ENCODE assay signal across 1 cellular context in the genomic region with DNA sequence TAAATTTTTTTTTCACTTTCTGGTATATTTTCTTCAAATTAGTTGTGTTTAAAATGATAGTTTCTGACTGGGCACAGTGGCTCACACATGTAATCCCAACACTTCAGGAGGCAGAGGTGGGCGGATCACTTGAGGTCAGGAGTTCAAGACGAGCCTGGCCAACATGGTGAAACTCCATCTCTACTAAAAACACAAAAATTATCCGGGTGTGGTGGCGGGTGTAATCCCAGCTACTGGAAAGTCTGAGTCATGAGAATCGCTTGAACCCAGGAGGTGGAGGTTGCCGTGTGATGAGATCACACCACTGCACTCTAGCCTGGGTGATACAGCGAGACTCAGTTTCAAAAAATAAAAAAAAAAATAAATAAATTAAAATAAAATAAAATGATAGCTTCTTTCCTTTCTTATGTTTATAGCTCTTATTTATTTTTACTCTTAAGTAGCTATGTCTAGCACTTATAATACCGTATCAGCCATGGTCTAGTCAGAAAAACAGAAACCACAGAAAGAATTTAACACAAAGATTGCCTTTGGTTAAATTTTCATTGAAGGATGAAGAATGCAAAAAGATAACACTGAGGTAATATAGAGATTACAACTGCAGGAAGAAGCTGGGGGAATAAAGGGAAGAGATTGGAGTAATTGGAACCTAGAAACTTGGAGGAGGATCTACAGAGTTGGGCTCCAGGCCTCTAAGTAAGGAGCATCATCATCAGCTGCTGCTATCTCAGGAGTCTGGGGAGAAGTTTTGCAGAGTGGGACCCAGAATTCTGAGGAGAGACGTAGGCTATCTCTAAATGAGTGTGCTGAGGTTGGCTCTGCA.
TF ChIP-seq lines count a peak whose summit lies in the region.

No MANE protein-coding gene starts in this region.

TF ChIP-seq in K562, 482 proteins besides CTCF, POLR2A, EP300 and RAD21 (continued from another document and continues in another):
- TF ChIP-seq, protein P1, sequence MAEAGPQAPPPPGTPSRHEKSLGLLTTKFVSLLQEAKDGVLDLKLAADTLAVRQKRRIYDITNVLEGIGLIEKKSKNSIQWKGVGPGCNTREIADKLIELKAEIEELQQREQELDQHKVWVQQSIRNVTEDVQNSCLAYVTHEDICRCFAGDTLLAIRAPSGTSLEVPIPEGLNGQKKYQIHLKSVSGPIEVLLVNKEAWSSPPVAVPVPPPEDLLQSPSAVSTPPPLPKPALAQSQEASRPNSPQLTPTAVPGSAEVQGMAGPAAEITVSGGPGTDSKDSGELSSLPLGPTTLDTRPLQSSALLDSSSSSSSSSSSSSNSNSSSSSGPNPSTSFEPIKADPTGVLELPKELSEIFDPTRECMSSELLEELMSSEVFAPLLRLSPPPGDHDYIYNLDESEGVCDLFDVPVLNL (CRISPR knock-in tag; IDR thresholded peaks at IDR 0.05; ENCODE audit: low read depth), result no peak
- TF ChIP-seq NCOA1 (IDR thresholded peaks at IDR 0.05; ENCODE audit: low read depth) (no peak), SP1 (CRISPR knock-in tag; IDR thresholded peaks at IDR 0.05) (no peak), ZNF316 (IDR thresholded peaks at IDR 0.05) (peak; percentile 75), SMAD4 (CRISPR knock-in tag; conservative IDR thresholded peaks at IDR 0.05) (no peak), ZNF696 (CRISPR knock-in tag; conservative IDR thresholded peaks at IDR 0.05) (no peak), KDM1A (IDR thresholded peaks at IDR 0.05) (0 out of 4 replicates have a peak, but pooled peaks of 1 of the 2 experiments have one; percentile 31), KAT7 (CRISPR knock-in tag; IDR thresholded peaks at IDR 0.05; ENCODE audit: borderline replicate concordance) (no peak), PHF21A (IDR thresholded peaks at IDR 0.05; ENCODE audit: borderline replicate concordance, low read depth) (no peak), MTA3 (IDR thresholded peaks at IDR 0.05; ENCODE audit: borderline replicate concordance) (no peak), HNRNPH1 (optimal IDR thresholded peaks at IDR 0.05; ENCODE audit: low read depth, low read length) (no peak), ZNF146 (CRISPR knock-in tag; IDR thresholded peaks at IDR 0.05; ENCODE audit: unreplicated experiment) (no peak), KLF13 (tag; IDR thresholded peaks at IDR 0.05; ENCODE audit: borderline replicate concordance, low read depth) (no peak), RHOXF2B (CRISPR knock-in tag; conservative IDR thresholded peaks at IDR 0.05) (no peak), SNAPC5 (CRISPR knock-in tag; IDR thresholded peaks at IDR 0.05) (no peak), ZBTB5 (IDR thresholded peaks at IDR 0.05) (no peak), ZNF277 (CRISPR knock-in tag; IDR thresholded peaks at IDR 0.05; ENCODE audit: borderline replicate concordance) (no peak), TBL1XR1 (IDR thresholded peaks at IDR 0.05; ENCODE audit: low read length in 2 of 2) (no peak), RNF219 (CRISPR knock-in tag; IDR thresholded peaks at IDR 0.05) (no peak), MECOM (CRISPR knock-in tag; IDR thresholded peaks at IDR 0.05) (no peak), NCOR1 (IDR thresholded peaks at IDR 0.05) (no peak), NFE2 (IDR thresholded peaks at IDR 0.05; ENCODE audit: low read depth) (peak; percentile 41; the same call in 1 of the 2 replicates), ESRRB (CRISPR knock-in tag; IDR thresholded peaks at IDR 0.05; ENCODE audit: borderline replicate concordance) (no peak), GABPA (tag; conservative IDR thresholded peaks at IDR 0.05; ENCODE audit: low read depth) (no peak), TAF7 (tag; IDR thresholded peaks at IDR 0.05) (no peak), JUN (IDR thresholded peaks at IDR 0.05; ENCODE audit: borderline replicate concordance, low read depth, low read length) (peak; percentile 85), JUN (CRISPR knock-in tag; IDR thresholded peaks at IDR 0.05; ENCODE audit: borderline replicate concordance) (no peak), CBFA2T3 (IDR thresholded peaks at IDR 0.05) (peak; percentile 53), NFATC3 (IDR thresholded peaks at IDR 0.05) (peak; percentile 98), PURB (CRISPR knock-in tag; IDR thresholded peaks at IDR 0.05; ENCODE audit: low read depth) (no peak), ZBTB8A (IDR thresholded peaks at IDR 0.05; ENCODE audit: partially characterized antibody) (no peak), ELK3 (CRISPR knock-in tag; IDR thresholded peaks at IDR 0.05) (no peak), ZSCAN29 (IDR thresholded peaks at IDR 0.05) (peak; percentile 55; the same call in 1 of the 2 replicates), TCF7L2 (IDR thresholded peaks at IDR 0.05; ENCODE audit: low read depth, low read length) (no peak), HSF4 (CRISPR knock-in tag; IDR thresholded peaks at IDR 0.05; ENCODE audit: borderline replicate concordance) (no peak), ELK1 (CRISPR knock-in tag; IDR thresholded peaks at IDR 0.05) (no peak), CREBBP (IDR thresholded peaks at IDR 0.05; ENCODE audit: low read depth, low read length) (no peak), ZNF780A (CRISPR knock-in tag; IDR thresholded peaks at IDR 0.05) (no peak), ATF7 (IDR thresholded peaks at IDR 0.05) (peak; percentile 60; the same call in 1 of the 2 replicates), ZC3H11A (IDR thresholded peaks at IDR 0.05; ENCODE audit: low read depth, low read length) (no peak), RBFOX2 (IDR thresholded peaks at IDR 0.05; ENCODE audit: low read depth, low read length) (no peak), ZNF140 (CRISPR knock-in tag; IDR thresholded peaks at IDR 0.05) (no peak), PPARD (CRISPR knock-in tag; IDR thresholded peaks at IDR 0.05) (no peak), TOE1 (IDR thresholded peaks at IDR 0.05; ENCODE audit: borderline replicate concordance) (no peak), TOE1 (CRISPR knock-in tag; IDR thresholded peaks at IDR 0.05; ENCODE audit: borderline replicate concordance, low read depth) (no peak), CHD4 (IDR thresholded peaks at IDR 0.05; ENCODE audit: insufficient read depth, insufficient replicate concordance, low read depth, low read length, poor library complexity, severe bottlenecking) (no peak)
- TF ChIP-seq, protein P2, sequence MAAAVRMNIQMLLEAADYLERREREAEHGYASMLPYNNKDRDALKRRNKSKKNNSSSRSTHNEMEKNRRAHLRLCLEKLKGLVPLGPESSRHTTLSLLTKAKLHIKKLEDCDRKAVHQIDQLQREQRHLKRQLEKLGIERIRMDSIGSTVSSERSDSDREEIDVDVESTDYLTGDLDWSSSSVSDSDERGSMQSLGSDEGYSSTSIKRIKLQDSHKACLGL (CRISPR knock-in tag; IDR thresholded peaks at IDR 0.05; ENCODE audit: borderline replicate concordance, poor library complexity, severe bottlenecking), result no peak
- TF ChIP-seq, protein P3, sequence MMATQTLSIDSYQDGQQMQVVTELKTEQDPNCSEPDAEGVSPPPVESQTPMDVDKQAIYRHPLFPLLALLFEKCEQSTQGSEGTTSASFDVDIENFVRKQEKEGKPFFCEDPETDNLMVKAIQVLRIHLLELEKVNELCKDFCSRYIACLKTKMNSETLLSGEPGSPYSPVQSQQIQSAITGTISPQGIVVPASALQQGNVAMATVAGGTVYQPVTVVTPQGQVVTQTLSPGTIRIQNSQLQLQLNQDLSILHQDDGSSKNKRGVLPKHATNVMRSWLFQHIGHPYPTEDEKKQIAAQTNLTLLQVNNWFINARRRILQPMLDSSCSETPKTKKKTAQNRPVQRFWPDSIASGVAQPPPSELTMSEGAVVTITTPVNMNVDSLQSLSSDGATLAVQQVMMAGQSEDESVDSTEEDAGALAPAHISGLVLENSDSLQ (IDR thresholded peaks at IDR 0.05), result no peak
- TF ChIP-seq, protein P4, sequence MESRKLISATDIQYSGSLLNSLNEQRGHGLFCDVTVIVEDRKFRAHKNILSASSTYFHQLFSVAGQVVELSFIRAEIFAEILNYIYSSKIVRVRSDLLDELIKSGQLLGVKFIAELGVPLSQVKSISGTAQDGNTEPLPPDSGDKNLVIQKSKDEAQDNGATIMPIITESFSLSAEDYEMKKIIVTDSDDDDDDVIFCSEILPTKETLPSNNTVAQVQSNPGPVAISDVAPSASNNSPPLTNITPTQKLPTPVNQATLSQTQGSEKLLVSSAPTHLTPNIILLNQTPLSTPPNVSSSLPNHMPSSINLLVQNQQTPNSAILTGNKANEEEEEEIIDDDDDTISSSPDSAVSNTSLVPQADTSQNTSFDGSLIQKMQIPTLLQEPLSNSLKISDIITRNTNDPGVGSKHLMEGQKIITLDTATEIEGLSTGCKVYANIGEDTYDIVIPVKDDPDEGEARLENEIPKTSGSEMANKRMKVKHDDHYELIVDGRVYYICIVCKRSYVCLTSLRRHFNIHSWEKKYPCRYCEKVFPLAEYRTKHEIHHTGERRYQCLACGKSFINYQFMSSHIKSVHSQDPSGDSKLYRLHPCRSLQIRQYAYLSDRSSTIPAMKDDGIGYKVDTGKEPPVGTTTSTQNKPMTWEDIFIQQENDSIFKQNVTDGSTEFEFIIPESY (CRISPR knock-in tag; IDR thresholded peaks at IDR 0.05), result no peak
- TF ChIP-seq, protein P5, sequence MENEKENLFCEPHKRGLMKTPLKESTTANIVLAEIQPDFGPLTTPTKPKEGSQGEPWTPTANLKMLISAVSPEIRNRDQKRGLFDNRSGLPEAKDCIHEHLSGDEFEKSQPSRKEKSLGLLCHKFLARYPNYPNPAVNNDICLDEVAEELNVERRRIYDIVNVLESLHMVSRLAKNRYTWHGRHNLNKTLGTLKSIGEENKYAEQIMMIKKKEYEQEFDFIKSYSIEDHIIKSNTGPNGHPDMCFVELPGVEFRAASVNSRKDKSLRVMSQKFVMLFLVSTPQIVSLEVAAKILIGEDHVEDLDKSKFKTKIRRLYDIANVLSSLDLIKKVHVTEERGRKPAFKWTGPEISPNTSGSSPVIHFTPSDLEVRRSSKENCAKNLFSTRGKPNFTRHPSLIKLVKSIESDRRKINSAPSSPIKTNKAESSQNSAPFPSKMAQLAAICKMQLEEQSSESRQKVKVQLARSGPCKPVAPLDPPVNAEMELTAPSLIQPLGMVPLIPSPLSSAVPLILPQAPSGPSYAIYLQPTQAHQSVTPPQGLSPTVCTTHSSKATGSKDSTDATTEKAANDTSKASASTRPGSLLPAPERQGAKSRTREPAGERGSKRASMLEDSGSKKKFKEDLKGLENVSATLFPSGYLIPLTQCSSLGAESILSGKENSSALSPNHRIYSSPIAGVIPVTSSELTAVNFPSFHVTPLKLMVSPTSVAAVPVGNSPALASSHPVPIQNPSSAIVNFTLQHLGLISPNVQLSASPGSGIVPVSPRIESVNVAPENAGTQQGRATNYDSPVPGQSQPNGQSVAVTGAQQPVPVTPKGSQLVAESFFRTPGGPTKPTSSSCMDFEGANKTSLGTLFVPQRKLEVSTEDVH (IDR thresholded peaks at IDR 0.05; ENCODE audit: low read depth, partially characterized antibody), result no peak
